20 cellular contexts compared by ENCODE assay signal in genomic region chr18:48695671-48696070, GRCh38.
DNase-seq lines count a peak whose midpoint lies in the region; ATAC-seq and TF ChIP-seq lines count a peak whose summit lies in the region.
"Had no signal": no experiment of that assay in that cellular context is flagged by ENCODE, and none has a peak within 500 bp of the region (broad histone marks: within the 10 kb centered on the region; RNA-seq: fewer than 3 reads in every experiment).

No MANE protein-coding gene starts in this region.

- peaks cover 11% of the 10 kb centered on the region for H3K4me1 Mint-ChIP-seq in neural crest cell
- H3K4me1 Mint-ChIP-seq: CD8-positive, alpha-beta memory T cell had no signal

- no peak overlapping the region for H3K4me3 Mint-ChIP-seq in neural crest cell
- H3K4me3 Mint-ChIP-seq: CD4-positive, CD25-positive, alpha-beta regulatory T cell; CD8-positive, alpha-beta memory T cell; GM23338; IgD-negative memory B cell had no signal

- peak overlapping the region; percentile 88 for H3K27ac Mint-ChIP-seq in neural crest cell (ENCODE audit: unreplicated experiment)
- H3K27ac Mint-ChIP-seq: CD4-positive, CD25-positive, alpha-beta regulatory T cell; GM23338; IgD-negative memory B cell had no signal

- H3K36me3 ChIP-seq in upper lobe of right lung = no peaks in the 10 kb centered on the region
- H3K36me3 ChIP-seq: BE2C had no signal

- no peaks in the 10 kb centered on the region for H3K27me3 ChIP-seq in upper lobe of right lung
- H3K27me3 ChIP-seq: BE2C had no signal

- H3K36me3 Mint-ChIP-seq in neural crest cell (ENCODE audit: low read depth) = peaks cover 3% of the 10 kb centered on the region
- H3K36me3 Mint-ChIP-seq: CD4-positive, CD25-positive, alpha-beta regulatory T cell; CD8-positive, alpha-beta memory T cell had no signal

- H3K4me1 ChIP-seq in upper lobe of right lung = no peaks in the 10 kb centered on the region
- H3K4me1 ChIP-seq: BE2C had no signal

- TF ChIP-seq CTCF in fibroblast of pulmonary artery (IDR thresholded peaks at IDR 0.05; ENCODE audit: low read length, missing control alignments) = no peak
- no peak for TF ChIP-seq CTCF in neural crest cell (conservative IDR thresholded peaks at IDR 0.05)
- no peak for TF ChIP-seq CTCF in upper lobe of right lung (IDR thresholded peaks at IDR 0.05)

- no peaks in the 10 kb centered on the region for H3K9me3 Mint-ChIP-seq in neural crest cell
- H3K9me3 Mint-ChIP-seq: CD8-positive, alpha-beta memory T cell; GM23338; IgD-negative memory B cell had no signal

- DNase-seq in dermis blood vessel endothelial cell (peak; percentile 79), fibroblast of pulmonary artery (ENCODE audit: low read depth) (peak; percentile 48), neural crest cell (ENCODE audit: low read depth, low spot score) (no peak), upper lobe of right lung (no peak), NCI-H128 (lab: John Stamatoyannopoulos, UW; ENCODE audit: unreplicated experiment) (no peak)
- DNase-seq in stimulated activated naive CD4-positive, alpha-beta T cell (lab: John Stamatoyannopoulos, UW) = no peak
- DNase-seq: ACHN; BE2C; C1 segment of cervical spinal cord; CD4-positive, CD25-positive, alpha-beta regulatory T cell; CD8-positive, alpha-beta memory T cell; COR-L47; DMS 273 treated with DMSO at 0.1 percent for 48 hours; DMS53; DND-41; EL; HCEC 1CT had no signal

- no peaks in the 10 kb centered on the region for H3K9me3 ChIP-seq in upper lobe of right lung
- H3K9me3 ChIP-seq: BE2C had no signal

- H3K27ac ChIP-seq in upper lobe of right lung = no peak overlapping the region

- no peaks in the 10 kb centered on the region for H3K27me3 Mint-ChIP-seq in neural crest cell (ENCODE audit: low read depth)
- H3K27me3 Mint-ChIP-seq: CD4-positive, CD25-positive, alpha-beta regulatory T cell; CD8-positive, alpha-beta memory T cell; IgD-negative memory B cell had no signal

- peak; percentile 12 for ATAC-seq in upper lobe of right lung
- no peak for ATAC-seq in GM21381 (IDR thresholded peaks at IDR 0.05; ENCODE audit: unreplicated experiment)
- ATAC-seq: GM23338 had no signal

- intact Hi-C loops in upper lobe of right lung (cut with DNase I) = no loop called here

- H3K4me3 ChIP-seq in fibroblast of pulmonary artery (replicated peaks; ENCODE audit: low read depth, low read length) (no peak overlapping the region), upper lobe of right lung (no peak overlapping the region)
- H3K4me3 ChIP-seq: GM23338 had no signal

Comparison
In these comparisons a context has a peak if more than half of its experiments do, and no peak if none do; other contexts are left out.
1. DNase-seq: peak in dermis blood vessel endothelial cell (single experiment) and fibroblast of pulmonary artery (single experiment); none in neural crest cell (single experiment), upper lobe of right lung (single experiment), NCI-H128 (single experiment) and stimulated activated naive CD4-positive, alpha-beta T cell (0 of 6).